Comparison of ENCODE assay signal across 10 cellular contexts in genomic region chr1:38783659-38784229, GRCh38.
DNase-seq lines count a peak whose midpoint lies in the region; ATAC-seq and TF ChIP-seq lines count a peak whose summit lies in the region.
"Had no signal": no experiment of that assay in that cellular context is flagged by ENCODE, and none has a peak within 500 bp of the region (broad histone marks: within the 10 kb centered on the region; RNA-seq: fewer than 3 reads in every experiment).

No MANE protein-coding gene starts in this region.

- peaks cover 65% of the 10 kb centered on the region for H3K4me1 Mint-ChIP-seq in neural progenitor cell

- peak overlapping the region; percentile 43 to 64 (median 49) for H3K4me3 ChIP-seq in BLaER1 treated with 17β-estradiol and CSF1 and Interleukin-3, amounts not matched to agents 10 nM and 100 nM
- H3K4me3 ChIP-seq in NT2/D1 (ENCODE audit: insufficient read length, low read depth) = no peak overlapping the region
- H3K4me3 ChIP-seq in neural progenitor cell = no peak overlapping the region
- H3K4me3 ChIP-seq: PC-9 had no signal

- H3K36me3 Mint-ChIP-seq in neural progenitor cell = no peaks in the 10 kb centered on the region
- H3K36me3 Mint-ChIP-seq: activated naive CD8-positive, alpha-beta T cell had no signal

- H3K4me2 ChIP-seq in BLaER1 treated with 17β-estradiol and CSF1 and Interleukin-3, amounts not matched to agents 10 nM and 100 nM = peak overlapping the region; percentile 80 to 96 (median 91)
- peak overlapping the region; percentile 1 for H3K4me2 ChIP-seq in neural progenitor cell
- H3K4me2 ChIP-seq: PC-9 had no signal

- no peaks in the 10 kb centered on the region for H3K27me3 ChIP-seq in BLaER1 treated with 17β-estradiol and CSF1 and Interleukin-3, amounts not matched to agents 10 nM and 100 nM
- H3K27me3 ChIP-seq in NT2/D1 (ENCODE audit: insufficient read depth, insufficient read length) (peaks cover 12% of the 10 kb centered on the region), neural progenitor cell (no peaks in the 10 kb centered on the region)

- H3K27me3 Mint-ChIP-seq in neural progenitor cell (ENCODE audit: insufficient read depth, low read depth) = peaks cover 10% of the 10 kb centered on the region

- peak overlapping the region; percentile 65 for H3K27ac Mint-ChIP-seq in neural progenitor cell
- H3K27ac Mint-ChIP-seq: activated naive CD8-positive, alpha-beta T cell had no signal

- H3K27ac ChIP-seq in BLaER1 treated with 17β-estradiol and CSF1 and Interleukin-3, amounts not matched to agents 10 nM and 100 nM = peak overlapping the region in 9 of 11 experiments; percentile 58 to 85 (median 82); a peak in 19 of 22 replicates
- no peak overlapping the region for H3K27ac ChIP-seq in neural progenitor cell
- H3K27ac ChIP-seq: PC-9 had no signal

- H3K36me3 ChIP-seq in BLaER1 treated with 17β-estradiol and CSF1 and Interleukin-3, amounts not matched to agents 10 nM and 100 nM = no peaks in the 10 kb centered on the region
- H3K36me3 ChIP-seq in NT2/D1 (ENCODE audit: insufficient read depth, insufficient read length, low read length) = no peaks in the 10 kb centered on the region
- no peaks in the 10 kb centered on the region for H3K36me3 ChIP-seq in neural progenitor cell

- H4K20me1 ChIP-seq in BLaER1 treated with 17β-estradiol and CSF1 and Interleukin-3, amounts not matched to agents 10 nM and 100 nM = no peaks in the 10 kb centered on the region
- no peaks in the 10 kb centered on the region for H4K20me1 ChIP-seq in neural progenitor cell (ENCODE audit: low read depth)

- H3K9me3 Mint-ChIP-seq in neural progenitor cell = no peaks in the 10 kb centered on the region

- peaks cover 35 to 84% (median 72%) of the 10 kb centered on the region in 10 experiments for H3K4me1 ChIP-seq in BLaER1 treated with 17β-estradiol and CSF1 and Interleukin-3, amounts not matched to agents 10 nM and 100 nM
- peaks cover 17% of the 10 kb centered on the region for H3K4me1 ChIP-seq in NT2/D1 (ENCODE audit: insufficient read depth, insufficient read length)
- peaks cover 20% of the 10 kb centered on the region for H3K4me1 ChIP-seq in neural progenitor cell

- no peak overlapping the region for H2AFZ ChIP-seq in neural progenitor cell (replicated peaks)
- H2AFZ ChIP-seq: PC-9 had no signal

- ATAC-seq in GM21786 (IDR thresholded peaks at IDR 0.05; ENCODE audit: unreplicated experiment) (peak; percentile 47), HG02885 (IDR thresholded peaks at IDR 0.05; ENCODE audit: poor library complexity, unreplicated experiment) (no peak), GM18517 (IDR thresholded peaks at IDR 0.05; ENCODE audit: unreplicated experiment) (no peak), GM21423 (IDR thresholded peaks at IDR 0.05; ENCODE audit: unreplicated experiment) (no peak), HG03378 (IDR thresholded peaks at IDR 0.05; ENCODE audit: unreplicated experiment) (no peak)

- H3K9ac ChIP-seq in BLaER1 treated with 17β-estradiol and CSF1 and Interleukin-3, amounts not matched to agents 10 nM and 100 nM = peak overlapping the region; percentile 38 to 73 (median 62); a peak in 21 of 22 replicates
- H3K9ac ChIP-seq in NT2/D1 (ENCODE audit: insufficient read length, low read depth) (peak overlapping the region; percentile 0), neural progenitor cell (no peak overlapping the region)

- H3K9me3 ChIP-seq in BLaER1 treated with 17β-estradiol and CSF1 and Interleukin-3, amounts not matched to agents 10 nM and 100 nM (replicated peaks in 1 of 11) = no peaks in the 10 kb centered on the region
- H3K9me3 ChIP-seq in NT2/D1 (ENCODE audit: insufficient read depth, low read length) (no peaks in the 10 kb centered on the region), neural progenitor cell (ENCODE audit: low read depth) (no peaks in the 10 kb centered on the region)

- peak overlapping the region; percentile 43 for H3K4me3 Mint-ChIP-seq in neural progenitor cell
- H3K4me3 Mint-ChIP-seq: activated naive CD8-positive, alpha-beta T cell had no signal

- DNase-seq in NT2/D1 (ENCODE audit: low read depth, low spot score) (no peak), neural progenitor cell (ENCODE audit: low spot score) (peak; percentile 50)
- DNase-seq: PC-9 had no signal

- peaks cover 9% of the 10 kb centered on the region for H3F3A ChIP-seq in neural progenitor cell (ENCODE audit: low read depth)

- no peak for TF ChIP-seq CTCF in neural progenitor cell (IDR thresholded peaks at IDR 0.05)

- H3K79me2 ChIP-seq in neural progenitor cell (ENCODE audit: low read depth) = no peaks in the 10 kb centered on the region

Comparison
In these comparisons a context has a peak if more than half of its experiments do, and no peak if none do; other contexts are left out.
1. H3K4me3 ChIP-seq: peak in BLaER1 treated with 17β-estradiol and CSF1 and Interleukin-3, amounts not matched to agents 10 nM and 100 nM (10 of 10); none in NT2/D1 (single experiment) and neural progenitor cell (single experiment).